Comparison of ENCODE assay signal across 12 cellular contexts in genomic region chr10:71838264-71839211, GRCh38. TPM values are rescaled to one million over a fixed set of nuclear protein-coding genes. Genes with fewer than 3 reads are reported as not detected.
DNase-seq lines count a peak whose midpoint lies in the region; ATAC-seq and TF ChIP-seq lines count a peak whose summit lies in the region.
"Had no signal": no experiment of that assay in that cellular context is flagged by ENCODE, and none has a peak within 500 bp of the region (broad histone marks: within the 10 kb centered on the region; RNA-seq: fewer than 3 reads in every experiment).

No MANE protein-coding gene starts in this region.

- no peaks in the 10 kb centered on the region for H3K9me3 Mint-ChIP-seq in effector memory CD8-positive, alpha-beta T cell
- no peaks in the 10 kb centered on the region for H3K9me3 Mint-ChIP-seq in neural crest cell
- H3K9me3 Mint-ChIP-seq in activated T-cell treated with anti-CD3 and anti-CD28 coated beads, Interleukin-2, amount 50 U/mL, for 4 hours, result no peaks in the 10 kb centered on the region

- peak overlapping the region in 1 of 2 donors; percentile 23 for H3K4me3 Mint-ChIP-seq in effector memory CD8-positive, alpha-beta T cell
- H3K4me3 Mint-ChIP-seq in neural crest cell, result peak overlapping the region; percentile 42
- H3K4me3 Mint-ChIP-seq in activated T-cell treated with anti-CD3 and anti-CD28 coated beads, Interleukin-2, amount 50 U/mL, for 4 hours, result no peak overlapping the region
- H3K4me3 Mint-ChIP-seq: activated CD8-positive, alpha-beta T cell treated with anti-CD3 and anti-CD28 coated beads, Interleukin-2, amount 10 ng/mL, durations not matched to agents 7 days and 5 days had no signal

- no peak for ATAC-seq in effector memory CD8-positive, alpha-beta T cell (replicated peaks)
- no peak for ATAC-seq in HG02623 (IDR thresholded peaks at IDR 0.05; ENCODE audit: unreplicated experiment)
- no peak for ATAC-seq in activated T-cell treated with anti-CD3 and anti-CD28 coated beads, Interleukin-2, amount 50 U/mL, for 4 hours
- ATAC-seq: activated CD8-positive, alpha-beta T cell treated with anti-CD3 and anti-CD28 coated beads, Interleukin-2, amount 10 ng/mL, durations not matched to agents 7 days and 5 days had no signal

- peaks cover 3% of the 10 kb centered on the region for H3K36me3 Mint-ChIP-seq in effector memory CD8-positive, alpha-beta T cell (ENCODE audit: insufficient read depth)
- peaks cover 4% of the 10 kb centered on the region for H3K36me3 Mint-ChIP-seq in neural crest cell (ENCODE audit: low read depth)
- peaks cover 1% of the 10 kb centered on the region for H3K36me3 Mint-ChIP-seq in activated T-cell treated with anti-CD3 and anti-CD28 coated beads, Interleukin-2, amount 50 U/mL, for 4 hours (ENCODE audit: insufficient read depth)

- H3K27ac Mint-ChIP-seq in effector memory CD8-positive, alpha-beta T cell, result peak overlapping the region; percentile 23 to 75
- H3K27ac Mint-ChIP-seq in neural crest cell (ENCODE audit: unreplicated experiment), result peak overlapping the region; percentile 81
- H3K27ac Mint-ChIP-seq: activated CD8-positive, alpha-beta T cell treated with anti-CD3 and anti-CD28 coated beads, Interleukin-2, amount 10 ng/mL, durations not matched to agents 7 days and 5 days had no signal

- TF ChIP-seq CTCF in neural crest cell (conservative IDR thresholded peaks at IDR 0.05), result no peak

- DNase-seq in CD1c-positive myeloid dendritic cell (ENCODE audit: extremely low spot score) (peak; percentile 63), NCI-H226 (peak; percentile 97), neural crest cell (ENCODE audit: low read depth, low spot score) (no peak), mesenteric fat pad (ENCODE audit: low spot score) (no peak), T-helper 2 cell (no peak)
- no peak for DNase-seq in effector memory CD8-positive, alpha-beta T cell
- DNase-seq in activated T-cell treated with anti-CD3 and anti-CD28 coated beads, Interleukin-2, amount 50 U/mL, for 4 hours, result no peak
- DNase-seq: activated CD8-positive, alpha-beta T cell treated with anti-CD3 and anti-CD28 coated beads, Interleukin-2, amount 10 ng/mL, durations not matched to agents 7 days and 5 days; GF-D8; NCI-H146; stimulated activated CD4-positive, alpha-beta T cell treated with anti-CD3 and anti-CD28 coated beads, Interleukin-2, amount 100 ng/mL, for 24 hours had no signal

- H3K27me3 Mint-ChIP-seq in effector memory CD8-positive, alpha-beta T cell, result no peaks in the 10 kb centered on the region
- no peaks in the 10 kb centered on the region for H3K27me3 Mint-ChIP-seq in neural crest cell (ENCODE audit: low read depth)
- H3K27me3 Mint-ChIP-seq in activated T-cell treated with anti-CD3 and anti-CD28 coated beads, Interleukin-2, amount 50 U/mL, for 4 hours (ENCODE audit: low read depth), result no peaks in the 10 kb centered on the region

- H3K4me1 Mint-ChIP-seq in effector memory CD8-positive, alpha-beta T cell (ENCODE audit: low read depth in 2 of 2), result peaks cover 52% of the 10 kb centered on the region in 2 donors
- H3K4me1 Mint-ChIP-seq in neural crest cell, result peaks cover 70% of the 10 kb centered on the region
- peaks cover 67% of the 10 kb centered on the region for H3K4me1 Mint-ChIP-seq in activated T-cell treated with anti-CD3 and anti-CD28 coated beads, Interleukin-2, amount 50 U/mL, for 4 hours (ENCODE audit: low read depth)

RNA-seq across cellular contexts. Expression of gene PSAP, which starts 12.5 kb away (rescaled TPM):
- total RNA-seq in neural crest cell (272 and 295 TPM in 2 replicates), mesenteric fat pad (1,414 TPM)
- total RNA-seq in activated T-cell treated with anti-CD3 and anti-CD28 coated beads, Interleukin-2, amount 50 U/mL, for 4 hours, result 100 to 1,000 TPM in 1 of 3 donors, 10 to 100 TPM in 2; 96.4 to 125 (median 97.9) TPM

Comparison
In these comparisons a context has a peak if more than half of its experiments do, and no peak if none do; other contexts are left out.
1. DNase-seq: peak in CD1c-positive myeloid dendritic cell (single experiment) and NCI-H226 (single experiment); none in effector memory CD8-positive, alpha-beta T cell (0 of 3), neural crest cell (single experiment), mesenteric fat pad (single experiment), T-helper 2 cell (0 of 5) and activated T-cell treated with anti-CD3 and anti-CD28 coated beads, Interleukin-2, amount 50 U/mL, for 4 hours (single experiment).